In the genomic region with DNA sequence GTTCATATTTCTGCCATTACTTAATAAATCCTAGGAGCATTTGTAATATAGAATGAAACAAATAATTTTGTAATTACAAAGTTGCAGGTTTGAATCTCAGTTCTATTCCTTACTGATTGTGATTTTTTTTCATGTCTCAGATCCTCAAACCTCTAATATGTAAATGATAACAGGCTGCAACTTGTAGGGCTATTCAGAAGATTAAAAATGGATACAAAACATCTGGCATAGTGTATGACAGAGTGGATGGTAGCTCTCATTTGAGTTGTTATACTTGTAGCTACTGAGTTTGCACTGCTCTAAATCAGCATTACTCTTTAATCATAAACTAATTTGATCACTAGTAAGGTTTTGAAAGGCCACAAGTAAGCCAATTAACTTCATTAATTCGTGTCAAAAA, we compare ENCODE assay signal across 35 cellular contexts.
"Had no signal": no experiment of that assay in that cellular context is flagged by ENCODE, and none has a peak within 500 bp of the region (broad histone marks: within the 10 kb centered on the region; RNA-seq: fewer than 3 reads in every experiment).

No MANE protein-coding gene starts in this region.

- H3K4me3 ChIP-seq: cardiac muscle cell, K562, PC-9 had no signal

- H3K4me2 ChIP-seq: PC-9 had no signal

- H3K27me3 ChIP-seq: brain microvascular endothelial cell, cardiac muscle cell had no signal

- DNase-seq: activated CD4-positive, alpha-beta memory T cell treated with anti-CD3 and anti-CD28 coated beads, Interleukin-2, amount 10 ng/mL, durations not matched to agents 7 days and 5 days; activated CD4-positive, alpha-beta T cell treated with anti-CD3 and anti-CD28 coated beads for 1 hour; activated CD4-positive, alpha-beta T cell treated with anti-CD3 and anti-CD28 coated beads for 48 hours; activated CD4-positive, CD25-positive, alpha-beta regulatory T cell; activated CD8-positive, alpha-beta memory T cell treated with anti-CD3 and anti-CD28 coated beads for 24 hours; activated CD8-positive, alpha-beta memory T cell treated with anti-CD3 and anti-CD28 coated beads, Interleukin-2, amount 10 ng/mL, durations not matched to agents 7 days and 5 days; activated CD8-positive, alpha-beta memory T cell treated with anti-CD3 and anti-CD28 coated beads, Interleukin-2, amount 50 U/mL, for 48 hours; activated effector memory CD4-positive, alpha-beta T cell treated with Interleukin-2 at 50 U/mL for 16 hours; activated naive CD4-positive, alpha-beta T cell treated with anti-CD3 and anti-CD28 coated beads, Interleukin-2, amount 50 U/mL, for 16 hours; activated naive CD8-positive, alpha-beta T cell treated with anti-CD3 and anti-CD28 coated beads for 36 hours; activated T-cell treated with anti-CD3 and anti-CD28 coated beads, Interleukin-2, amount 50 U/mL, for 48 hours; amniotic stem cell; aorta; brain microvascular endothelial cell; NCI-H1436 treated with DMSO at 0.1 percent for 48 hours; NCI-H187 treated with DMSO at 0.1 percent for 48 hours; NCI-H2081; NCI-H2171 treated with DMSO at 0.1 percent for 48 hours; NCI-H2227 treated with DMSO at 0.1 percent for 48 hours; NCI-H446; NCI-H510A treated with DMSO at 0.1 percent for 48 hours; NCI-H748 treated with DMSO at 0.1 percent for 48 hours; NK-92 treated with Interleukin-12 subunit alpha and Interleukin-12 subunit beta, amount 100 ng/mL, for 24 hours; PC-9; SIG-M5; SW 1271; T-helper 1 cell; T-helper 2 cell; T-helper 9 cell; WERI-Rb-1 had no signal

- H3K36me3 ChIP-seq: brain microvascular endothelial cell, cardiac muscle cell, WERI-Rb-1 had no signal

- ATAC-seq: activated CD8-positive, alpha-beta memory T cell treated with anti-CD3 and anti-CD28 coated beads, Interleukin-2, amount 10 ng/mL, durations not matched to agents 7 days and 5 days; K562; Right ventricle myocardium inferior; SK-N-SH treated with all-trans-retinoic acid at 6 μM for 48 hours had no signal

- H2AFZ ChIP-seq: PC-9 had no signal

- H3K27ac ChIP-seq: brain microvascular endothelial cell, cardiac muscle cell, PC-9, RWPE1, WERI-Rb-1 had no signal
